In the genomic region with DNA sequence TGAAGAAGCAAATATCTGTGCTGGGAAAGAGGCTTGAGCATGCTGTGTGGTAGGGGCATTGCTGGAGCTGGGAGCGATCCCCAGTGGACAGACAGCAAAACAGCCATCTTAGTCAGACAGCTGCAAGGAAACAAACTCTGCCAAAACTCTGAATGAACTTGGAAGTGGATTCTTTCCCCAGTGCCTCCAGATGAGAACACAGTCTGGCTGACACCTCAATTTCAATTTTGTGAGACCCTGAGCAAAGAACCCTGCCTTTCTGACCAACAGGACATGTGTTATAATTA, we compare ENCODE assay signal across 18 cellular contexts. TPM values are rescaled to one million over a fixed set of nuclear protein-coding genes. Genes with fewer than 3 reads are reported as not detected.
A peak's percentile ranks its signal among the peaks of the same experiment; 100 is the strongest.
DNase-seq lines count a peak whose midpoint lies in the region; TF ChIP-seq lines count a peak whose summit lies in the region.
"Had no signal": no experiment of that assay in that cellular context is flagged by ENCODE, and none has a peak within 500 bp of the region (broad histone marks: within the 10 kb centered on the region; RNA-seq: fewer than 3 reads in every experiment).

No MANE protein-coding gene starts in this region.

- H2BK15ac ChIP-seq in mesenchymal stem cell (ENCODE audit: low read depth, poor library complexity, severe bottlenecking): no peak overlapping the region

- no peak overlapping the region for H3K23ac ChIP-seq in mesenchymal stem cell (ENCODE audit: low read length in 2 of 2)

- H3K27me3 ChIP-seq in mesenchymal stem cell (ENCODE audit: control insufficient read depth in 1 of 2, insufficient read depth in 1 of 2, low read length in 2 of 2): no peaks in the 10 kb centered on the region
- H3K27me3 ChIP-seq in smooth muscle cell (ENCODE audit: low read depth): no peaks in the 10 kb centered on the region
- no peaks in the 10 kb centered on the region for H3K27me3 ChIP-seq in tibial artery

- no peak overlapping the region for H2BK12ac ChIP-seq in mesenchymal stem cell (ENCODE audit: low read length in 2 of 2)

- 100% methylated on average over 1 of the region's 1 CpG for WGBS in mesenchymal stem cell
- WGBS in smooth muscle cell (ENCODE audit: low lambda C conversion rate): 50% methylated on average over 1 of the region's 1 CpG

- H4K8ac ChIP-seq in mesenchymal stem cell (ENCODE audit: low read length): no peak overlapping the region

- H3K9me3 ChIP-seq in mesenchymal stem cell (ENCODE audit: control insufficient read depth, low read length) (no peaks in the 10 kb centered on the region), smooth muscle cell (replicated peaks; ENCODE audit: low read depth) (no peaks in the 10 kb centered on the region), tibial artery (no peaks in the 10 kb centered on the region)

- H2AFZ ChIP-seq in mesenchymal stem cell (ENCODE audit: low read depth, low read length) (no peak overlapping the region), smooth muscle cell (ENCODE audit: low read depth) (no peak overlapping the region)

- H3K36me3 ChIP-seq in mesenchymal stem cell (ENCODE audit: control insufficient read depth in 1 of 2, insufficient read depth in 2 of 2, low read depth in 1 of 2, low read length in 2 of 2) (peaks cover 0 to 3% of the 10 kb centered on the region in 2 experiments), smooth muscle cell (ENCODE audit: low read depth) (no peaks in the 10 kb centered on the region), tibial artery (peaks cover 19 to 48% (median 28%) of the 10 kb centered on the region in 3 donors)

- peaks cover 10% of the 10 kb centered on the region for H3F3A ChIP-seq in smooth muscle cell (ENCODE audit: low read depth)

- peak overlapping the region; percentile 48 for H3K9ac ChIP-seq in mesenchymal stem cell (ENCODE audit: low read length)
- no peak overlapping the region for H3K9ac ChIP-seq in smooth muscle cell (ENCODE audit: low read depth)
- H3K9ac ChIP-seq: KMS-11 had no signal

- intact Hi-C loops in tibial artery (cut with DNase I; ENCODE audit: low total_unique reads): no loop called here

- no peak overlapping the region for H2BK5ac ChIP-seq in mesenchymal stem cell (ENCODE audit: low read depth, low read length, poor library complexity, severe bottlenecking)

- no peak overlapping the region for H2BK120ac ChIP-seq in mesenchymal stem cell (ENCODE audit: low read depth, low read length)

- H2AK5ac ChIP-seq in mesenchymal stem cell (ENCODE audit: low read length, severe bottlenecking): no peak overlapping the region

- peak; percentile 3 for TF ChIP-seq CTCF in fibroblast of pulmonary artery (IDR thresholded peaks at IDR 0.05; ENCODE audit: low read length, missing control alignments)
- peak; percentile 23 for TF ChIP-seq CTCF in smooth muscle cell (IDR thresholded peaks at IDR 0.05; ENCODE audit: borderline replicate concordance, insufficient read depth, poor library complexity, severe bottlenecking)
- no peak for TF ChIP-seq CTCF in tibial artery (IDR thresholded peaks at IDR 0.05)

- H3K4me3 ChIP-seq in fibroblast of pulmonary artery (replicated peaks; ENCODE audit: low read depth, low read length) (no peak overlapping the region), mesenchymal stem cell (ENCODE audit: insufficient read depth in 1 of 2, low read depth in 1 of 2, low read length in 2 of 2) (no peak overlapping the region), smooth muscle cell (no peak overlapping the region), tibial artery (no peak overlapping the region)

- DNase-seq in fibroblast of pulmonary artery (ENCODE audit: low read depth): peak; percentile 22
- DNase-seq in mesenchymal stem cell: no peak
- DNase-seq in smooth muscle cell (lab: John Stamatoyannopoulos, UW; ENCODE audit: unreplicated experiment): no peak
- DNase-seq in NCI-H446 (lab: John Stamatoyannopoulos, UW): no peak
- no peak for DNase-seq in CD1c-positive myeloid dendritic cell (ENCODE audit: extremely low spot score)
- no peak for DNase-seq in tibial artery
- DNase-seq: C1 segment of cervical spinal cord, DND-41, H7, NCI-H1417 treated with DMSO at 0.1 percent for 48 hours, NCI-H187 treated with DMSO at 0.1 percent for 48 hours, NCI-H526, PC-3, RPMI8226 had no signal

- H3K4me2 ChIP-seq in mesenchymal stem cell (ENCODE audit: low read length, poor library complexity, severe bottlenecking) (no peak overlapping the region), smooth muscle cell (peak overlapping the region; percentile 39)
- H3K4me2 ChIP-seq: KMS-11 had no signal

- no peaks in the 10 kb centered on the region for H4K20me1 ChIP-seq in smooth muscle cell (ENCODE audit: low read depth)

- no peak overlapping the region for H3K14ac ChIP-seq in mesenchymal stem cell (ENCODE audit: low read length in 2 of 2)

- H3K4me1 ChIP-seq in mesenchymal stem cell (ENCODE audit: control insufficient read depth, insufficient read depth, low read depth, low read length) (peaks cover 3% of the 10 kb centered on the region), smooth muscle cell (ENCODE audit: low read depth) (no peaks in the 10 kb centered on the region), tibial artery (peaks cover 0 to 4% (median 0%) of the 10 kb centered on the region in 4 donors)

- no peaks in the 10 kb centered on the region for H3K79me1 ChIP-seq in mesenchymal stem cell (replicated peaks; ENCODE audit: low read length, poor library complexity, severe bottlenecking)

- H3K27ac ChIP-seq in angular gyrus (ENCODE audit: low read depth, low read length): peak overlapping the region; percentile 39
- H3K27ac ChIP-seq in mesenchymal stem cell (ENCODE audit: low read length, poor library complexity, severe bottlenecking): no peak overlapping the region
- H3K27ac ChIP-seq in smooth muscle cell (ENCODE audit: low read depth): peak overlapping the region; percentile 85
- no peak overlapping the region for H3K27ac ChIP-seq in tibial artery
- H3K27ac ChIP-seq: KMS-11 had no signal

- H4K91ac ChIP-seq in mesenchymal stem cell (ENCODE audit: low read length): no peak overlapping the region

- H3K4ac ChIP-seq in mesenchymal stem cell (ENCODE audit: low read depth in 1 of 2, low read length in 2 of 2): no peak overlapping the region

- no peaks in the 10 kb centered on the region for H3K79me2 ChIP-seq in smooth muscle cell (ENCODE audit: low read depth)

- H3K18ac ChIP-seq in mesenchymal stem cell (ENCODE audit: low read depth in 1 of 2, low read length in 2 of 2): no peak overlapping the region

RNA-seq across cellular contexts. Expression of a gene that starts 23.2 kb away (rescaled TPM):
- 13.0 TPM for polyA plus RNA-seq in mesenchymal stem cell (2013, experiment 1 of 2)
- 17.5 TPM for polyA plus RNA-seq in mesenchymal stem cell (2013, experiment 2 of 2)
- total RNA-seq in smooth muscle cell: 47.0 and 94.5 TPM in 2 replicates
- polyA plus RNA-seq in smooth muscle cell: 22.3 and 29.6 TPM in 2 replicates
- total RNA-seq: G401, H7, HT-29, PC-3 had no signal

RNA-seq across cellular contexts. Expression of a gene that starts 52.1 kb away (rescaled TPM):
- 4.5 TPM for polyA plus RNA-seq in mesenchymal stem cell (2013, experiment 1 of 2)
- 4.3 TPM for polyA plus RNA-seq in mesenchymal stem cell (2013, experiment 2 of 2)
- 0.72 and 2.3 TPM in 2 replicates for total RNA-seq in smooth muscle cell
- polyA plus RNA-seq in smooth muscle cell: 0.24 and 1.0 TPM in 2 replicates
- total RNA-seq: G401, H7 had no signal

Comparison
In these comparisons a context has a peak if more than half of its experiments do, and no peak if none do; other contexts are left out.
1. H3K27ac ChIP-seq: peak in angular gyrus (single experiment) and smooth muscle cell (single experiment); none in mesenchymal stem cell (single experiment) and tibial artery (0 of 2).
2. CTCF ChIP-seq: peak in fibroblast of pulmonary artery (single experiment) and smooth muscle cell (single experiment); none in tibial artery (0 of 2).